In genomic region chr4:140427104-140427918, GRCh38 we compare ENCODE assay signal across 8 cellular contexts. TPM values are rescaled to one million over a fixed set of nuclear protein-coding genes. Genes with fewer than 3 reads are reported as not detected.
DNase-seq lines count a peak whose midpoint lies in the region; ATAC-seq and TF ChIP-seq lines count a peak whose summit lies in the region.

Gene CLGN, minus strand, starts transcription at chr4:140427648. Its CDS starts 14,570 bp downstream, at chr4:140413078.

- H3K4me1 Mint-ChIP-seq in activated naive CD4-positive, alpha-beta T cell treated with anti-CD3 and anti-CD28 coated beads, Interleukin-2, amount 50 U/mL, for 24 hours, result peaks cover 8% of the 10 kb centered on the region

- H3K36me3 ChIP-seq in Peyer's patch (no peaks in the 10 kb centered on the region), upper lobe of right lung (no peaks in the 10 kb centered on the region)

- no peaks in the 10 kb centered on the region for H3K36me3 Mint-ChIP-seq in activated naive CD4-positive, alpha-beta T cell treated with anti-CD3 and anti-CD28 coated beads, Interleukin-2, amount 50 U/mL, for 24 hours

- no peak for TF ChIP-seq POLR2A in Peyer's patch (IDR thresholded peaks at IDR 0.05)

- ATAC-seq in GM21786 (IDR thresholded peaks at IDR 0.05; ENCODE audit: unreplicated experiment), result peak; percentile 70
- ATAC-seq in upper lobe of right lung, result peak; percentile 93

- peak within 1 kb of the TSS; percentile 44 to 89 (median 60) for H3K4me3 ChIP-seq in Peyer's patch
- peak within 1 kb of the TSS; percentile 62 for H3K4me3 ChIP-seq in upper lobe of right lung

- peak in 4 of 6 experiments; percentile 8 to 31 (median 24) for TF ChIP-seq CTCF in Peyer's patch (IDR thresholded peaks at IDR 0.05)
- peak; percentile 40 for TF ChIP-seq CTCF in upper lobe of right lung (IDR thresholded peaks at IDR 0.05)

- intact Hi-C loops in head of caudate nucleus (cut with DNase I) (no loop called here), upper lobe of right lung (cut with DNase I) (no loop called here)

- H3K9me3 ChIP-seq in Peyer's patch, result no peaks in the 10 kb centered on the region
- H3K9me3 ChIP-seq in upper lobe of right lung, result no peaks in the 10 kb centered on the region

- H3K4me3 Mint-ChIP-seq in activated naive CD4-positive, alpha-beta T cell treated with anti-CD3 and anti-CD28 coated beads, Interleukin-2, amount 50 U/mL, for 24 hours, result peak within 1 kb of the TSS; percentile 86

- no peaks in the 10 kb centered on the region for H3K27me3 ChIP-seq in Peyer's patch
- peaks cover 4% of the 10 kb centered on the region for H3K27me3 ChIP-seq in upper lobe of right lung

- peak; percentile 57 for DNase-seq in DMS79 treated with DMSO at 0.1 percent for 48 hours (lab: John Stamatoyannopoulos, UW)
- DNase-seq in KG1 (lab: John Stamatoyannopoulos, UW), result peak; percentile 68
- peak; percentile 33 to 72 (median 69) for DNase-seq in Peyer's patch
- DNase-seq in head of caudate nucleus, result peak; percentile 25 to 87 (median 74)
- DNase-seq in occipital lobe (lab: John Stamatoyannopoulos, UW), result peak; percentile 47
- peak; percentile 85 for DNase-seq in upper lobe of right lung

- H3K4me1 ChIP-seq in Peyer's patch, result peaks cover 0 to 14% (median 0%) of the 10 kb centered on the region in 4 donors
- H3K4me1 ChIP-seq in upper lobe of right lung, result peaks cover 12% of the 10 kb centered on the region

- H3K27ac ChIP-seq in Peyer's patch, result peak within 1 kb of the TSS in 2 of 4 donors; percentile 38 to 52
- no peak within 1 kb of the TSS for H3K27ac ChIP-seq in upper lobe of right lung

- no peaks in the 10 kb centered on the region for H3K9me3 Mint-ChIP-seq in activated naive CD4-positive, alpha-beta T cell treated with anti-CD3 and anti-CD28 coated beads, Interleukin-2, amount 50 U/mL, for 24 hours

- H3K27me3 Mint-ChIP-seq in activated naive CD4-positive, alpha-beta T cell treated with anti-CD3 and anti-CD28 coated beads, Interleukin-2, amount 50 U/mL, for 24 hours, result peaks cover 51% of the 10 kb centered on the region

- H3K27ac Mint-ChIP-seq in activated naive CD4-positive, alpha-beta T cell treated with anti-CD3 and anti-CD28 coated beads, Interleukin-2, amount 50 U/mL, for 24 hours, result no peak within 1 kb of the TSS

RNA-seq across cellular contexts. Expression of gene CLGN, which starts in this region (rescaled TPM):
- total RNA-seq in Peyer's patch (under 1 TPM in 1 of 4 donors, not detected in 3; 0.40 TPM), occipital lobe (3.4 TPM), upper lobe of right lung (0.93 TPM)

Comparison
In these comparisons a context has a peak if more than half of its experiments do, and no peak if none do; other contexts are left out.
1. Peak in DNase-seq and H3K4me3 ChIP-seq in Peyer's patch; RNA of the gene not detected or under 1 TPM.
2. Peak in DNase-seq, ATAC-seq and H3K4me3 ChIP-seq in upper lobe of right lung; RNA of the gene not detected or under 1 TPM.